8 cellular contexts compared by ENCODE assay signal in the genomic region with DNA sequence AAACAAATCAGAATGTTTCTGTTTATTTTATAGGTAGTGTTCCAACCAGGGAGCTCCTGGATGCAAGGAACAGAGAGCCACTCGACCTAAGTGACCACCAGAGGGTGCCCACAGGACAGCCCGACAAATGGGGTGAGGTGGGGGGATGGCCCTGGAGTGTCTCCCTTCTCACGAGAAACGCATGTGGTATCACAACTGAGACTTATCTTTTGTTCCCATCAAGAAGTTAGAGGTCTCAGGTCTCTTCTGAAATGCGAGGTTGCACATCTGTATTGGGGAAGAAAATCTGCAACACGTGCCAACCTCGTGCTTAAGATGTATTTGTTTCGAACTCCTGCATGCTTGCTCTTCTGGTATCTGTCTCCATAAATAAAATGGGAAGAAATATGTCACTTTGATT.
A peak's percentile ranks its signal among the peaks of the same experiment; 100 is the strongest.
DNase-seq lines count a peak whose midpoint lies in the region; ATAC-seq and TF ChIP-seq lines count a peak whose summit lies in the region.

No MANE protein-coding gene starts in this region.

- WGBS in heart left ventricle, 4 donors: 39 to 49% (median 49%) methylated on average over 8 of the region's 8 CpGs
- 63 to 80% methylated on average over 1 to 8 of the region's 8 CpGs for WGBS in transverse colon (ENCODE audit: low coverage in 1 of 2), 2 donors

- TF ChIP-seq CTCF in heart left ventricle (IDR thresholded peaks at IDR 0.05) (peak in 11 of 12 donors; percentile 16 to 44 (median 24)), foreskin fibroblast (IDR thresholded peaks at IDR 0.05; ENCODE audit: low read depth, low read length) (peak; percentile 74), transverse colon (IDR thresholded peaks at IDR 0.05) (peak; percentile 14 to 37 (median 37))

- DNase-seq in heart left ventricle: no peak
- no peak for DNase-seq in left cardiac atrium
- peak; percentile 41 for DNase-seq in OCI-M1 (lab: John Stamatoyannopoulos, UW)
- peak in 1 of 2 donors; percentile 62 for DNase-seq in foreskin fibroblast
- DNase-seq in transverse colon: no peak
- no peak for DNase-seq in NCI-H128 (lab: John Stamatoyannopoulos, UW; ENCODE audit: unreplicated experiment)
- DNase-seq in NCI-H187 (lab: John Stamatoyannopoulos, UW): no peak
- DNase-seq in MV-4-11 (lab: John Stamatoyannopoulos, UW): no peak

- H3K27ac ChIP-seq in heart left ventricle (no peak overlapping the region), transverse colon (no peak overlapping the region)

- intact Hi-C loops in heart left ventricle (cut with DNase I) (loop anchor here in 2 of 10 donors (10.0 kb wide), 1 partner anchor 450 kb away; no protein-coding TSS in a partner anchor), left cardiac atrium (cut with DNase I) (loop anchor here in 1 of 2 donors (2.0 kb wide), 1 partner anchor 220 kb away; no protein-coding TSS in a partner anchor), transverse colon (cut with DNase I; ENCODE audit: low total_unique reads) (no loop called here)

- H3K4me1 ChIP-seq in heart left ventricle: peaks cover 0 to 3% (median 0%) of the 10 kb centered on the region in 12 donors
- no peaks in the 10 kb centered on the region for H3K4me1 ChIP-seq in transverse colon

- H3K4me3 ChIP-seq in heart left ventricle: no peak overlapping the region
- no peak overlapping the region for H3K4me3 ChIP-seq in foreskin fibroblast (ENCODE audit: low read depth in 1 of 2, low read length in 2 of 2)
- no peak overlapping the region for H3K4me3 ChIP-seq in transverse colon

- no peak for TF ChIP-seq POLR2A in heart left ventricle (IDR thresholded peaks at IDR 0.05)
- TF ChIP-seq POLR2A in transverse colon (IDR thresholded peaks at IDR 0.05): no peak

- no peak for ATAC-seq in heart left ventricle
- ATAC-seq in left cardiac atrium: no peak

- H3K9me3 ChIP-seq in heart left ventricle (peaks cover 0 to 10% (median 0%) of the 10 kb centered on the region in 12 donors), transverse colon (no peaks in the 10 kb centered on the region)

- no peaks in the 10 kb centered on the region for H3K27me3 ChIP-seq in heart left ventricle
- H3K27me3 ChIP-seq in transverse colon: no peaks in the 10 kb centered on the region

- TF ChIP-seq EP300 in transverse colon (IDR thresholded peaks at IDR 0.05; ENCODE audit: low read depth): no peak

- H3K36me3 ChIP-seq in heart left ventricle (no peaks in the 10 kb centered on the region), transverse colon (no peaks in the 10 kb centered on the region)

- in situ Hi-C loops in transverse colon (cut with MboI; ENCODE audit: low pct_ligation_motif_present in 1 of 4, low pct_unique_long_range_greater_than_20kb in 1 of 4, low sequenced_read_pairs in 3 of 4): no loop called here

Comparison
In these comparisons a context has a peak if more than half of its experiments do, and no peak if none do; other contexts are left out.
1. CTCF ChIP-seq: peak in every context shown above with its lines; median percentile 74 in foreskin fibroblast; 37 in transverse colon; 24 in heart left ventricle.